19 cellular contexts compared by ENCODE assay signal in genomic region chr5:53601570-53601969, GRCh38. TPM values are rescaled to one million over a fixed set of nuclear protein-coding genes. Genes with fewer than 3 reads are reported as not detected.
DNase-seq lines count a peak whose midpoint lies in the region; ATAC-seq, FAIRE-seq and TF ChIP-seq lines count a peak whose summit lies in the region.
"Had no signal": no experiment of that assay in that cellular context is flagged by ENCODE, and none has a peak within 500 bp of the region (broad histone marks: within the 10 kb centered on the region; RNA-seq: fewer than 3 reads in every experiment).

No MANE protein-coding gene starts in this region.

- H3K27me3 ChIP-seq in MG63 (no peaks in the 10 kb centered on the region), bronchial epithelial cell (ENCODE audit: control insufficient read depth, insufficient read depth, low read length) (no peaks in the 10 kb centered on the region)
- H3K27me3 ChIP-seq: cardiac muscle cell, esophagus squamous epithelium, vagina had no signal

- H3K9me3 ChIP-seq in MG63, result peaks cover 3% of the 10 kb centered on the region
- H3K9me3 ChIP-seq: esophagus squamous epithelium, vagina had no signal

- H3K4me3 ChIP-seq in MG63 (no peak overlapping the region), bronchial epithelial cell (ENCODE audit: low read depth, low read length) (no peak overlapping the region)
- H3K4me3 ChIP-seq: cardiac muscle cell, esophagus squamous epithelium, vagina had no signal

- DNase-seq in EL (peak; percentile 55), MG63 (peak; percentile 9), bronchial epithelial cell (ENCODE audit: low read depth) (peak; percentile 97), kidney tubule cell (ENCODE audit: low spot score) (peak; percentile 60), NCI-H345 (lab: John Stamatoyannopoulos, UW) (no peak), mesenteric fat pad (ENCODE audit: low spot score) (no peak)
- DNase-seq: activated B cell treated with CpG ODN at 0.5 μM for 24 hours; activated CD8-positive, alpha-beta memory T cell treated with anti-CD3 and anti-CD28 coated beads for 24 hours; activated naive CD8-positive, alpha-beta T cell treated with anti-CD3 and anti-CD28 coated beads, Interleukin-2, amount 10 ng/mL, durations not matched to agents 7 days and 5 days; AML-193; esophagus squamous epithelium; natural killer cell; NCI-H187; NCI-H446 had no signal

- no peak for TF ChIP-seq CTCF in bronchial epithelial cell (IDR thresholded peaks at IDR 0.05; ENCODE audit: insufficient read depth, low read length, severe bottlenecking)

- H3K36me3 ChIP-seq in MG63, result peaks cover 27% of the 10 kb centered on the region
- no peaks in the 10 kb centered on the region for H3K36me3 ChIP-seq in bronchial epithelial cell (ENCODE audit: control insufficient read depth, insufficient read depth, low read length)

- FAIRE-seq in bronchial epithelial cell (lab: Jason Lieb, UNC), result no peak
- FAIRE-seq: islet of Langerhans had no signal

- ATAC-seq in HG03342 (IDR thresholded peaks at IDR 0.05; ENCODE audit: unreplicated experiment), result no peak
- ATAC-seq in GM18511 (IDR thresholded peaks at IDR 0.05; ENCODE audit: unreplicated experiment), result no peak
- ATAC-seq: natural killer cell had no signal

RNA-seq across cellular contexts. Expression of gene NDUFS4, which starts 41.1 kb away (rescaled TPM):
- 136 and 216 TPM in 2 replicates for total RNA-seq in MG63 (2014; rRNA removed; shearing (Covaris generic); ENCODE audit: low replicate concordance)
- total RNA-seq in bronchial epithelial cell (163 and 164 TPM in 2 replicates), mesenteric fat pad (63.6 TPM)

Comparison
In these comparisons a context has a peak if more than half of its experiments do, and no peak if none do; other contexts are left out.
1. DNase-seq: peak in EL (single experiment), MG63 (single experiment), bronchial epithelial cell (single experiment) and kidney tubule cell (single experiment); none in NCI-H345 (single experiment) and mesenteric fat pad (single experiment).